In genomic region chr2:8524388-8524787, GRCh38 we compare ENCODE assay signal across 14 cellular contexts.
"Had no signal": no experiment of that assay in that cellular context is flagged by ENCODE, and none has a peak within 500 bp of the region (broad histone marks: within the 10 kb centered on the region; RNA-seq: fewer than 3 reads in every experiment).

No MANE protein-coding gene starts in this region.

- DNase-seq: activated CD4-positive, alpha-beta T cell treated with anti-CD3 and anti-CD28 coated beads, Interleukin-2, amount 10 ng/mL, durations not matched to agents 24 days and 14 days; activated T-cell treated with anti-CD3 and anti-CD28 coated beads, Interleukin-2, amount 50 U/mL, for 48 hours; caudate nucleus; cortex of kidney; erythroblast; left ventricle myocardium superior; mesendoderm; tibial artery; uterus had no signal

- H2AFZ ChIP-seq: hepatocyte, neural progenitor cell had no signal

- H3K36me3 Mint-ChIP-seq: neural progenitor cell, WTC11 had no signal

- H3K4me2 ChIP-seq: hepatocyte, neural progenitor cell, smooth muscle cell had no signal

- H3K9ac ChIP-seq: neural progenitor cell had no signal

- H3K79me2 ChIP-seq: hepatocyte had no signal

- H3K4me1 ChIP-seq: uterus had no signal

- H3K27ac ChIP-seq: neural progenitor cell, right atrium auricular region, tibial artery, uterus had no signal

- H3K4me3 Mint-ChIP-seq: activated CD4-positive, alpha-beta T cell treated with anti-CD3 and anti-CD28 coated beads, Interleukin-2, amount 10 ng/mL, durations not matched to agents 24 days and 14 days; neural progenitor cell; WTC11 had no signal

- H3K36me3 ChIP-seq: neural progenitor cell, right atrium auricular region, tibial artery, uterus had no signal

- H3K4me3 ChIP-seq: hepatocyte, neural progenitor cell, right atrium auricular region, smooth muscle cell, tibial artery, uterus had no signal

- H3K27me3 Mint-ChIP-seq: activated CD4-positive, alpha-beta T cell treated with anti-CD3 and anti-CD28 coated beads, Interleukin-2, amount 10 ng/mL, durations not matched to agents 24 days and 14 days had no signal

- H3K27ac Mint-ChIP-seq: activated CD4-positive, alpha-beta T cell treated with anti-CD3 and anti-CD28 coated beads, Interleukin-2, amount 10 ng/mL, durations not matched to agents 24 days and 14 days; neural progenitor cell; WTC11 had no signal

- H3K9me3 ChIP-seq: right atrium auricular region, tibial artery, uterus had no signal

- H3K27me3 ChIP-seq: hepatocyte, neural progenitor cell, right atrium auricular region, tibial artery, uterus had no signal
